22 cellular contexts compared by ENCODE assay signal in genomic region chr6:116507324-116507723, GRCh38. TPM values are rescaled to one million over a fixed set of nuclear protein-coding genes. Genes with fewer than 3 reads are reported as not detected.
DNase-seq lines count a peak whose midpoint lies in the region; ATAC-seq and TF ChIP-seq lines count a peak whose summit lies in the region.
"Had no signal": no experiment of that assay in that cellular context is flagged by ENCODE, and none has a peak within 500 bp of the region (broad histone marks: within the 10 kb centered on the region; RNA-seq: fewer than 3 reads in every experiment).

No MANE protein-coding gene starts in this region.

- dilution Hi-C loops in IMR-90 (cut with HindIII; ENCODE audit: low sequenced_read_pairs, unreplicated experiment), result no loop called here

- H4K8ac ChIP-seq in IMR-90 (ENCODE audit: low read depth in 2 of 2, low read length in 2 of 2), result no peak overlapping the region

- in situ Hi-C loops in IMR-90 (cut with MboI; ENCODE audit: low sequenced_read_pairs), result no loop called here
- in situ Hi-C loops in brain microvascular endothelial cell (cut with HindIII; ENCODE audit: low pct_ligation_motif_present, low sequenced_read_pairs), result no loop called here

- peak overlapping the region; percentile 31; the same call in 1 of the 2 replicates for H3K18ac ChIP-seq in IMR-90 (ENCODE audit: low read depth, low read length)

- peak overlapping the region; percentile 18 for H2BK5ac ChIP-seq in IMR-90 (ENCODE audit: low read depth, low read length, poor library complexity, severe bottlenecking)

- WGBS in IMR-90 (ENCODE audit: extremely low coverage in 2 of 2, insufficient read length in 1 of 2), 2 experiments, result no CpG with 5 or more reads among the region's 3 CpGs

- ATAC-seq in IMR-90 (ENCODE audit: low read depth) (no peak), HG02973 (IDR thresholded peaks at IDR 0.05; ENCODE audit: unreplicated experiment) (no peak)
- ATAC-seq: CD8-positive, alpha-beta T cell; K562 had no signal

- POLR2A ChIA-PET in IMR-90 (lab: Charles Lee; ENCODE audit: unreplicated experiment), result no interaction called here

- no peak for TF ChIP-seq CTCF in IMR-90 (conservative IDR thresholded peaks at IDR 0.05; ENCODE audit: low read depth, low read length)
- no peak for TF ChIP-seq CTCF in brain microvascular endothelial cell (IDR thresholded peaks at IDR 0.05; ENCODE audit: low read depth, low read length, missing control alignments)
- TF ChIP-seq CTCF in dorsolateral prefrontal cortex (IDR thresholded peaks at IDR 0.05 in 54 of 56, conservative IDR thresholded peaks at IDR 0.05 in 2 of 56; ENCODE audit: low read depth in 1 of 56, partially characterized antibody in 56 of 56), result no peak

- H3K27ac ChIP-seq in ACC112 (ENCODE audit: low read depth, low read length), result no peak overlapping the region
- H3K27ac ChIP-seq in IMR-90 (ENCODE audit: insufficient read depth, low read length), result no peak overlapping the region
- H3K27ac ChIP-seq in brain microvascular endothelial cell, result no peak overlapping the region
- no peak overlapping the region for H3K27ac ChIP-seq in dorsolateral prefrontal cortex
- H3K27ac ChIP-seq: BLaER1, HL-60, PC-9, SK-N-MC had no signal

- H4K91ac ChIP-seq in IMR-90 (ENCODE audit: insufficient read depth, low read depth, low read length), result no peak overlapping the region

- H3K9me3 ChIP-seq in IMR-90 (ENCODE audit: control insufficient read depth, insufficient read depth, low read length), result no peaks in the 10 kb centered on the region

- no peaks in the 10 kb centered on the region for H3K9me1 ChIP-seq in IMR-90 (ENCODE audit: insufficient read depth, low read length)

- peaks cover 3 to 8% of the 10 kb centered on the region in 2 experiments; a peak in 2 of 4 replicates for H3K79me1 ChIP-seq in IMR-90 (ENCODE audit: low read depth in 1 of 2, low read length in 2 of 2)

- H2AFZ ChIP-seq in ACC112 (ENCODE audit: low read length, unreplicated experiment) (peak overlapping the region; percentile 38), IMR-90 (replicated peaks; ENCODE audit: low read length, poor library complexity) (no peak overlapping the region)
- H2AFZ ChIP-seq: PC-9 had no signal

- TF ChIP-seq POLR2A in IMR-90 (IDR thresholded peaks at IDR 0.05; ENCODE audit: low read depth, low read length), result no peak

- CTCF ChIA-PET in IMR-90 (lab: Yijun Ruan, JAX), result interaction anchor here (0.6 kb wide), 1 partner anchor 351 kb away, joined by 3 read pairs; no protein-coding TSS in a partner anchor

- no peak overlapping the region for H2BK120ac ChIP-seq in IMR-90 (ENCODE audit: low read depth, low read length)

- BruUV-seq in IMR-90 (replicated peaks; lab: Mats Ljungman, UMichigan), result no TSS peak

- no peak overlapping the region for H2BK15ac ChIP-seq in IMR-90 (ENCODE audit: low read depth, low read length)

- no peak overlapping the region for H2AK5ac ChIP-seq in IMR-90 (ENCODE audit: low read depth, low read length)

- H3K4ac ChIP-seq in IMR-90 (ENCODE audit: low read depth, low read length), result no peak overlapping the region

- H3K27me3 ChIP-seq in ACC112 (ENCODE audit: insufficient read depth, low read length) (no peaks in the 10 kb centered on the region), IMR-90 (ENCODE audit: control insufficient read depth, insufficient read depth, low read length) (no peaks in the 10 kb centered on the region), brain microvascular endothelial cell (replicated peaks) (no peaks in the 10 kb centered on the region), dorsolateral prefrontal cortex (no peaks in the 10 kb centered on the region)
- H3K27me3 ChIP-seq: BLaER1 had no signal

- no peaks in the 10 kb centered on the region for H3K4me1 ChIP-seq in ACC112 (ENCODE audit: control insufficient read depth, insufficient read depth, low read length, unreplicated experiment)
- peaks cover 1% of the 10 kb centered on the region; the same call in 1 of the 2 replicates for H3K4me1 ChIP-seq in IMR-90 (ENCODE audit: control insufficient read depth, insufficient read depth, low read length)
- H3K4me1 ChIP-seq: BLaER1 had no signal

- no peak overlapping the region for H3K4me3 ChIP-seq in ACC112 (ENCODE audit: low read depth, low read length)
- no peak overlapping the region for H3K4me3 ChIP-seq in IMR-90 (ENCODE audit: insufficient read depth, low read depth, low read length)
- H3K4me3 ChIP-seq in brain microvascular endothelial cell (ENCODE audit: low read depth, low read length), result no peak overlapping the region
- no peak overlapping the region for H3K4me3 ChIP-seq in dorsolateral prefrontal cortex
- H3K4me3 ChIP-seq: BLaER1, K562, PC-9, SK-N-MC had no signal

- intact Hi-C loops in IMR-90 (cut with micrococcal nuclease) (no loop called here), dorsolateral prefrontal cortex (cut with DNase I) (no loop called here)

- H3K56ac ChIP-seq in IMR-90 (ENCODE audit: extremely low read depth, insufficient read depth, low read length), result no peak overlapping the region

- DNase-seq in IMR-90, result peak; percentile 75
- peak; percentile 32 for DNase-seq in brain microvascular endothelial cell
- DNase-seq in fibroblast of peridontal ligament (ENCODE audit: extremely low read depth), result peak; percentile 52
- DNase-seq in dorsolateral prefrontal cortex, result no peak
- no peak for DNase-seq in NCI-H524 treated with DMSO at 0.1 percent for 48 hours (lab: John Stamatoyannopoulos, UW)
- DNase-seq in kidney tubule cell (ENCODE audit: low spot score), result no peak
- DNase-seq: 8988T; CD8-positive, alpha-beta T cell; DND-41; H7; NCI-H1417 treated with DMSO at 0.1 percent for 48 hours; NCI-H1930; NCI-H446 treated with DMSO at 0.1 percent for 48 hours; NCI-H774; PC-9; Right ventricle myocardium superior had no signal

- H3K36me3 ChIP-seq in ACC112 (ENCODE audit: insufficient read depth, low read length) (no peaks in the 10 kb centered on the region), IMR-90 (ENCODE audit: control insufficient read depth, insufficient read depth, low read length) (no peaks in the 10 kb centered on the region), brain microvascular endothelial cell (replicated peaks) (no peaks in the 10 kb centered on the region)
- H3K36me3 ChIP-seq: BLaER1 had no signal

- no peak overlapping the region; the same call in 1 of the 2 replicates for H3K4me2 ChIP-seq in IMR-90 (ENCODE audit: low read depth, low read length)
- H3K4me2 ChIP-seq: BLaER1, PC-9 had no signal

- H3K23ac ChIP-seq in IMR-90 (ENCODE audit: low read depth, low read length), result no peak overlapping the region

- no peak overlapping the region for H2BK20ac ChIP-seq in IMR-90 (ENCODE audit: low read depth, low read length)

- no peaks in the 10 kb centered on the region for H4K20me1 ChIP-seq in IMR-90 (ENCODE audit: insufficient read depth, low read length)
- H4K20me1 ChIP-seq: BLaER1 had no signal

- TF ChIP-seq RAD21 in IMR-90 (IDR thresholded peaks at IDR 0.05; ENCODE audit: low read length), result no peak

- H3K79me2 ChIP-seq in ACC112 (ENCODE audit: control insufficient read depth, insufficient read depth, low read length, unreplicated experiment), result no peaks in the 10 kb centered on the region

- no peak overlapping the region for H3K14ac ChIP-seq in IMR-90 (replicated peaks; ENCODE audit: low read depth, low read length)

- H3K9ac ChIP-seq in IMR-90 (ENCODE audit: low read depth, low read length), result no peak overlapping the region
- H3K9ac ChIP-seq: BLaER1 had no signal

- H4K5ac ChIP-seq in IMR-90 (ENCODE audit: low read depth, low read length), result no peak overlapping the region

- no peak overlapping the region for H2AK9ac ChIP-seq in IMR-90 (replicated peaks; ENCODE audit: low read depth, low read length, poor library complexity)

TF ChIP-seq in IMR-90, 13 proteins besides CTCF, POLR2A, EP300 and RAD21 (continues in another document):
- TF ChIP-seq MXI1 (IDR thresholded peaks at IDR 0.05; ENCODE audit: borderline replicate concordance, low read depth, low read length) (no peak), MAFK (IDR thresholded peaks at IDR 0.05; ENCODE audit: low read depth, low read length) (no peak), ELK1 (IDR thresholded peaks at IDR 0.05; ENCODE audit: borderline replicate concordance, low read depth, low read length) (no peak), CEBPB (IDR thresholded peaks at IDR 0.05; ENCODE audit: low read depth, low read length) (peak; percentile 71), RCOR1 (IDR thresholded peaks at IDR 0.05; ENCODE audit: insufficient replicate concordance, low read length) (no peak), FOS (IDR thresholded peaks at IDR 0.05; ENCODE audit: low read depth, low read length) (peak; percentile 50)

RNA-seq across cellular contexts. Expression of gene CALHM5, which starts 4.1 kb away (rescaled TPM):
- total RNA-seq in IMR-90 (2012; rRNA removed), result 10.6 and 10.8 TPM in 2 replicates
- 2.8 and 3.3 TPM in 2 replicates for polyA plus RNA-seq in IMR-90 (2012; rRNA removed)
- polyA plus RNA-seq in IMR-90 (2012; cell fraction: cytosol; rRNA removed), result 1.1 and 2.0 TPM in 2 replicates
- 0.29 and 1.6 TPM in 2 replicates for polyA plus RNA-seq in IMR-90 (2012; cell fraction: nucleus; rRNA removed; ENCODE audit: low replicate concordance)
- 1 to 10 TPM in 4 of 120 experiments, under 1 TPM in 116; 0.07 to 1.3 (median 0.38) TPM for total RNA-seq in dorsolateral prefrontal cortex
- total RNA-seq: CD8-positive, alpha-beta T cell; PC-9 had no signal

RNA-seq across cellular contexts. Expression of gene TRAPPC3L, which starts 38.2 kb away (rescaled TPM):
- total RNA-seq in IMR-90 (2012; rRNA removed) (under 0.01 TPM in 1 of 2 replicates, not detected in the other), dorsolateral prefrontal cortex (under 1 TPM in 8 of 120 experiments, not detected in 112; 0.11 to 0.60 (median 0.20) TPM)
- polyA plus RNA-seq in IMR-90 (2012; rRNA removed), result 0.03 TPM in 1 of 2 replicates, not detected in the other
- polyA plus RNA-seq in IMR-90 (2012; cell fraction: cytosol; rRNA removed), result not detected in 2 replicates
- not detected in 2 replicates for polyA plus RNA-seq in IMR-90 (2012; cell fraction: nucleus; rRNA removed; ENCODE audit: low replicate concordance)
- total RNA-seq: CD8-positive, alpha-beta T cell; H7; K562; PC-9 had no signal
- polyA plus RNA-seq: K562 had no signal

RNA-seq across cellular contexts. Expression of gene CALHM6, which starts 46.1 kb away (rescaled TPM):
- 0.72 and 0.83 TPM in 2 replicates for total RNA-seq in IMR-90 (2012; rRNA removed)
- polyA plus RNA-seq in IMR-90 (2012; rRNA removed), result 1.1 and 1.5 TPM in 2 replicates
- polyA plus RNA-seq in IMR-90 (2012; cell fraction: cytosol; rRNA removed), result 1.4 and 1.8 TPM in 2 replicates
- polyA plus RNA-seq in IMR-90 (2012; cell fraction: nucleus; rRNA removed; ENCODE audit: low replicate concordance), result 0.30 and 0.62 TPM in 2 replicates
- 1 to 10 TPM in 62 of 120 experiments, under 1 TPM in 21, not detected in 37; 0.44 to 7.3 (median 1.7) TPM for total RNA-seq in dorsolateral prefrontal cortex
- total RNA-seq: K562, PC-9 had no signal

RNA-seq across cellular contexts. Expression of gene CALHM4, which starts 46.2 kb away (rescaled TPM):
- total RNA-seq in IMR-90 (2012; rRNA removed) (not detected in 2 replicates), dorsolateral prefrontal cortex (under 1 TPM in 3 of 120 experiments, not detected in 117; 0.44 to 0.63 (median 0.50) TPM)
- 0.07 and 0.11 TPM in 2 replicates for polyA plus RNA-seq in IMR-90 (2012; rRNA removed)
- polyA plus RNA-seq in IMR-90 (2012; cell fraction: cytosol; rRNA removed), result not detected in 2 replicates
- 0.04 and 0.16 TPM in 2 replicates for polyA plus RNA-seq in IMR-90 (2012; cell fraction: nucleus; rRNA removed; ENCODE audit: low replicate concordance)
- total RNA-seq: CD8-positive, alpha-beta T cell; H7; K562; PC-9; Right ventricle myocardium superior had no signal
- polyA plus RNA-seq: K562 had no signal

Comparison
In these comparisons a context has a peak if more than half of its experiments do, and no peak if none do; other contexts are left out.
1. DNase-seq: peak in IMR-90 (single experiment), brain microvascular endothelial cell (single experiment) and fibroblast of peridontal ligament (single experiment); none in dorsolateral prefrontal cortex (0 of 10), NCI-H524 treated with DMSO at 0.1 percent for 48 hours (single experiment) and kidney tubule cell (single experiment).